In genomic region chr22:29914165-29914564, GRCh38 we compare ENCODE assay signal across 1 cellular context.
TF ChIP-seq lines count a peak whose summit lies in the region.

No MANE protein-coding gene starts in this region.

TF ChIP-seq in GM23338, 12 proteins besides CTCF, POLR2A, EP300 and RAD21:
- TF ChIP-seq REST (IDR thresholded peaks at IDR 0.05; ENCODE audit: unreplicated experiment) (no peak), POLR2AphosphoS5 (IDR thresholded peaks at IDR 0.05; ENCODE audit: low read depth) (no peak), NANOG (IDR thresholded peaks at IDR 0.05; ENCODE audit: borderline replicate concordance) (no peak), ZNF114 (CRISPR knock-in tag; IDR thresholded peaks at IDR 0.05) (no peak), STAT1 (IDR thresholded peaks at IDR 0.05; ENCODE audit: unreplicated experiment) (no peak), ZNF462 (CRISPR knock-in tag; IDR thresholded peaks at IDR 0.05) (no peak)
